8 cellular contexts compared by ENCODE assay signal in genomic region chr21:28745131-28746055, GRCh38.
DNase-seq lines count a peak whose midpoint lies in the region; ATAC-seq and TF ChIP-seq lines count a peak whose summit lies in the region.

No MANE protein-coding gene starts in this region.

- intact Hi-C loops in left ventricle myocardium inferior (cut with micrococcal nuclease): loop anchor here (10.0 kb wide), 1 partner anchor 411 kb away; no protein-coding TSS in a partner anchor
- intact Hi-C loops in psoas muscle (cut with DNase I): loop anchor here (1.0 to 10.0 kb wide), 7 partner anchors 228 to 1901 kb away; partner anchors contain the start of gene ADAMTS1 (in 1 of the 2)

- H3K4me3 ChIP-seq in left ventricle myocardium inferior (peak overlapping the region; percentile 63), psoas muscle (peak overlapping the region; percentile 70), urinary bladder (ENCODE audit: low read depth, low read length) (peak overlapping the region; percentile 40)

- H3K27ac ChIP-seq in left ventricle myocardium inferior (replicated peaks): peak overlapping the region; percentile 85
- H3K27ac ChIP-seq in psoas muscle: peak overlapping the region; percentile 74
- H3K27ac ChIP-seq in urinary bladder (ENCODE audit: low read depth): peak overlapping the region; percentile 82

- 2 to 5% (median 3%) methylated on average over 16 of the region's 16 CpGs for WGBS in psoas muscle, 3 donors
- 7% methylated on average over 16 of the region's 16 CpGs for WGBS in urinary bladder

- peak; percentile 84 for ATAC-seq in HG02798 (IDR thresholded peaks at IDR 0.05; ENCODE audit: poor library complexity, unreplicated experiment)
- ATAC-seq in psoas muscle: peak; percentile 90 to 97 (median 94)

- H3K27me3 ChIP-seq in left ventricle myocardium inferior (ENCODE audit: low read depth) (no peaks in the 10 kb centered on the region), psoas muscle (ENCODE audit: insufficient read depth in 3 of 3, low read length in 2 of 3) (no peaks in the 10 kb centered on the region)

- DNase-seq in NCI-H1417 (lab: John Stamatoyannopoulos, UW): peak; percentile 58 to 92 (median 71)
- peak; percentile 83 for DNase-seq in SW480 (ENCODE audit: low spot score)
- DNase-seq in amygdala (lab: John Stamatoyannopoulos, UW): peak in 50 of 56 donors; percentile 1 to 81 (median 42)
- peak; percentile 66 for DNase-seq in left ventricle myocardium inferior
- peak; percentile 62 to 71 for DNase-seq in psoas muscle

- H3K36me3 ChIP-seq in left ventricle myocardium inferior: no peaks in the 10 kb centered on the region
- no peaks in the 10 kb centered on the region for H3K36me3 ChIP-seq in psoas muscle (ENCODE audit: insufficient read depth in 1 of 2, low read depth in 1 of 2)
- H3K36me3 ChIP-seq in urinary bladder (ENCODE audit: insufficient read depth): no peaks in the 10 kb centered on the region

- H3K9me3 ChIP-seq in left ventricle myocardium inferior (replicated peaks) (peaks cover 3% of the 10 kb centered on the region), psoas muscle (no peaks in the 10 kb centered on the region)

- TF ChIP-seq CTCF in GM12873 (IDR thresholded peaks at IDR 0.05; ENCODE audit: insufficient read depth, low read depth, low read length, missing control alignments): peak; percentile 92
- peak; percentile 94 for TF ChIP-seq CTCF in left ventricle myocardium inferior (IDR thresholded peaks at IDR 0.05; ENCODE audit: borderline replicate concordance)
- peak; percentile 97 for TF ChIP-seq CTCF in psoas muscle (IDR thresholded peaks at IDR 0.05)

- H3K4me1 ChIP-seq in left ventricle myocardium inferior: peaks cover 41% of the 10 kb centered on the region
- H3K4me1 ChIP-seq in psoas muscle: peaks cover 6% of the 10 kb centered on the region
- H3K4me1 ChIP-seq in urinary bladder (ENCODE audit: insufficient read depth): peaks cover 2% of the 10 kb centered on the region

Comparison
In these comparisons a context has a peak if more than half of its experiments do, and no peak if none do; other contexts are left out.
1. Peak in every context shown above with its lines: DNase-seq, ATAC-seq, H3K4me3 ChIP-seq and H3K27ac ChIP-seq.